32 cellular contexts compared by ENCODE assay signal in genomic region chr18:39167990-39168389, GRCh38.
"Had no signal": no experiment of that assay in that cellular context is flagged by ENCODE, and none has a peak within 500 bp of the region (broad histone marks: within the 10 kb centered on the region; RNA-seq: fewer than 3 reads in every experiment).

No MANE protein-coding gene starts in this region.

- H3K9me3 Mint-ChIP-seq: activated naive CD8-positive, alpha-beta T cell treated with anti-CD3 and anti-CD28 coated beads for 36 hours; activated T-helper 1 cell treated with anti-CD3 and anti-CD28 coated beads, Interleukin-12 subunit alpha, Interleukin-12 subunit beta, Interleukin-2, Interleukin-4 antibody, amounts not matched to agents 30 ng/mL and 10 ng/mL and 1 ng/mL, durations not matched to agents 14 hours and 24 hours and 36 hours; T-helper 2 cell treated with Interferon-gamma antibody and Interleukin-4, amounts not matched to agents 5 μg/mL and 100 μg/mL, for 36 hours had no signal

- H3K4me1 ChIP-seq: adrenal gland, body of pancreas, gastrocnemius medialis, parathyroid adenoma, psoas muscle, sigmoid colon, upper lobe of left lung, vagina had no signal

- H3K79me2 ChIP-seq: parathyroid adenoma had no signal

- DNase-seq: activated CD4-positive, alpha-beta memory T cell treated with anti-CD3 and anti-CD28 coated beads for 36 hours; activated CD4-positive, alpha-beta T cell treated with anti-CD3 and anti-CD28 coated beads for 48 hours; activated CD4-positive, CD25-positive, alpha-beta regulatory T cell; activated CD8-positive, alpha-beta memory T cell treated with anti-CD3 and anti-CD28 coated beads, Interleukin-2, amount 50 U/mL, for 4 hours; activated effector memory CD4-positive, alpha-beta T cell treated with anti-CD3 and anti-CD28 coated beads, Interleukin-2, amount 50 U/mL, for 16 hours; activated naive CD4-positive, alpha-beta T cell treated with anti-CD3 and anti-CD28 coated beads for 36 hours; activated naive CD8-positive, alpha-beta T cell treated with anti-CD3 and anti-CD28 coated beads for 36 hours; activated T-cell treated with anti-CD3 and anti-CD28 coated beads, Interleukin-2, amount 50 U/mL, for 1 hour; adrenal gland; aorta; body of pancreas; dermis blood vessel endothelial cell; effector CD4-positive, alpha-beta T cell; erythroblast; gastrocnemius medialis; head of caudate nucleus; hippocampal formation; immature natural killer cell; midbrain; naive thymus-derived CD4-positive, alpha-beta T cell; occipital lobe; psoas muscle; sigmoid colon; small intestine; stimulated activated CD4-positive, alpha-beta T cell treated with anti-CD3 and anti-CD28 coated beads, Interleukin-4, amount 100 ng/mL, for 24 hours; upper lobe of left lung had no signal

- H2AFZ ChIP-seq: parathyroid adenoma had no signal

- H3K27ac Mint-ChIP-seq: activated CD4-positive, alpha-beta memory T cell treated with anti-CD3 and anti-CD28 coated beads for 36 hours; activated naive CD4-positive, alpha-beta T cell treated with anti-CD3 and anti-CD28 coated beads for 36 hours; activated naive CD8-positive, alpha-beta T cell treated with anti-CD3 and anti-CD28 coated beads for 36 hours; activated T-helper 1 cell treated with anti-CD3 and anti-CD28 coated beads, Interleukin-12 subunit alpha, Interleukin-12 subunit beta, Interleukin-2, Interleukin-4 antibody, amounts not matched to agents 30 ng/mL and 10 ng/mL and 1 ng/mL, durations not matched to agents 14 hours and 24 hours and 36 hours; immature natural killer cell; naive thymus-derived CD4-positive, alpha-beta T cell; stimulated activated effector memory CD8-positive, alpha-beta T cell treated with anti-CD3 and anti-CD28 coated beads, Interleukin-12 subunit alpha, Interleukin-12 subunit beta, amount 100 ng/mL, for 72 hours; stimulated activated naive CD8-positive, alpha-beta T cell treated with anti-CD3 and anti-CD28 coated beads, Interleukin-15, Interleukin-2, amounts not matched to agents 100 ng/mL and 50 ng/mL, for 24 hours; T-helper 2 cell treated with Interferon-gamma antibody and Interleukin-4, amounts not matched to agents 5 μg/mL and 100 μg/mL, for 36 hours had no signal

- H3K36me3 ChIP-seq: adrenal gland, gastrocnemius medialis, sigmoid colon, upper lobe of left lung, vagina had no signal

- H3K27me3 Mint-ChIP-seq: activated CD4-positive, alpha-beta memory T cell treated with anti-CD3 and anti-CD28 coated beads for 36 hours; activated naive CD8-positive, alpha-beta T cell treated with anti-CD3 and anti-CD28 coated beads for 36 hours; naive thymus-derived CD4-positive, alpha-beta T cell; stimulated activated naive CD8-positive, alpha-beta T cell treated with anti-CD3 and anti-CD28 coated beads, Interleukin-15, Interleukin-2, amounts not matched to agents 100 ng/mL and 50 ng/mL, for 24 hours had no signal

- H3K4me3 Mint-ChIP-seq: activated CD4-positive, alpha-beta memory T cell treated with anti-CD3 and anti-CD28 coated beads for 36 hours; activated naive CD4-positive, alpha-beta T cell treated with anti-CD3 and anti-CD28 coated beads for 36 hours; activated naive CD8-positive, alpha-beta T cell treated with anti-CD3 and anti-CD28 coated beads for 36 hours; activated T-helper 1 cell treated with anti-CD3 and anti-CD28 coated beads, Interleukin-12 subunit alpha, Interleukin-12 subunit beta, Interleukin-2, Interleukin-4 antibody, amounts not matched to agents 30 ng/mL and 10 ng/mL and 1 ng/mL, durations not matched to agents 14 hours and 24 hours and 36 hours; immature natural killer cell; naive thymus-derived CD4-positive, alpha-beta T cell; stimulated activated effector memory CD8-positive, alpha-beta T cell treated with anti-CD3 and anti-CD28 coated beads, Interleukin-12 subunit alpha, Interleukin-12 subunit beta, amount 100 ng/mL, for 72 hours; stimulated activated naive CD8-positive, alpha-beta T cell treated with anti-CD3 and anti-CD28 coated beads, Interleukin-15, Interleukin-2, amounts not matched to agents 100 ng/mL and 50 ng/mL, for 24 hours; T-helper 2 cell treated with Interferon-gamma antibody and Interleukin-4, amounts not matched to agents 5 μg/mL and 100 μg/mL, for 36 hours had no signal

- H3K36me3 Mint-ChIP-seq: activated CD4-positive, alpha-beta memory T cell treated with anti-CD3 and anti-CD28 coated beads for 36 hours; activated naive CD8-positive, alpha-beta T cell treated with anti-CD3 and anti-CD28 coated beads for 36 hours; immature natural killer cell; naive thymus-derived CD4-positive, alpha-beta T cell; stimulated activated effector memory CD8-positive, alpha-beta T cell treated with anti-CD3 and anti-CD28 coated beads, Interleukin-12 subunit alpha, Interleukin-12 subunit beta, amount 100 ng/mL, for 72 hours had no signal

- H3K4me3 ChIP-seq: adrenal gland, body of pancreas, gastrocnemius medialis, psoas muscle, sigmoid colon, upper lobe of left lung, vagina had no signal

- H3K27me3 ChIP-seq: adrenal gland, body of pancreas, gastrocnemius medialis, sigmoid colon, upper lobe of left lung, vagina had no signal

- H3K27ac ChIP-seq: adrenal gland, body of pancreas, gastrocnemius medialis, parathyroid adenoma, psoas muscle, sigmoid colon, upper lobe of left lung, vagina had no signal

- H3K4me1 Mint-ChIP-seq: activated naive CD8-positive, alpha-beta T cell treated with anti-CD3 and anti-CD28 coated beads for 36 hours; immature natural killer cell; naive thymus-derived CD4-positive, alpha-beta T cell; stimulated activated effector memory CD8-positive, alpha-beta T cell treated with anti-CD3 and anti-CD28 coated beads, Interleukin-12 subunit alpha, Interleukin-12 subunit beta, amount 100 ng/mL, for 72 hours had no signal

- ATAC-seq: body of pancreas; gastrocnemius medialis; naive thymus-derived CD4-positive, alpha-beta T cell; psoas muscle; stimulated activated effector memory CD8-positive, alpha-beta T cell treated with anti-CD3 and anti-CD28 coated beads, Interleukin-12 subunit alpha, Interleukin-12 subunit beta, amount 100 ng/mL, for 72 hours had no signal

- H3K9ac ChIP-seq: parathyroid adenoma had no signal
